ENCODE assay signal across 1 cellular context in the genomic region with DNA sequence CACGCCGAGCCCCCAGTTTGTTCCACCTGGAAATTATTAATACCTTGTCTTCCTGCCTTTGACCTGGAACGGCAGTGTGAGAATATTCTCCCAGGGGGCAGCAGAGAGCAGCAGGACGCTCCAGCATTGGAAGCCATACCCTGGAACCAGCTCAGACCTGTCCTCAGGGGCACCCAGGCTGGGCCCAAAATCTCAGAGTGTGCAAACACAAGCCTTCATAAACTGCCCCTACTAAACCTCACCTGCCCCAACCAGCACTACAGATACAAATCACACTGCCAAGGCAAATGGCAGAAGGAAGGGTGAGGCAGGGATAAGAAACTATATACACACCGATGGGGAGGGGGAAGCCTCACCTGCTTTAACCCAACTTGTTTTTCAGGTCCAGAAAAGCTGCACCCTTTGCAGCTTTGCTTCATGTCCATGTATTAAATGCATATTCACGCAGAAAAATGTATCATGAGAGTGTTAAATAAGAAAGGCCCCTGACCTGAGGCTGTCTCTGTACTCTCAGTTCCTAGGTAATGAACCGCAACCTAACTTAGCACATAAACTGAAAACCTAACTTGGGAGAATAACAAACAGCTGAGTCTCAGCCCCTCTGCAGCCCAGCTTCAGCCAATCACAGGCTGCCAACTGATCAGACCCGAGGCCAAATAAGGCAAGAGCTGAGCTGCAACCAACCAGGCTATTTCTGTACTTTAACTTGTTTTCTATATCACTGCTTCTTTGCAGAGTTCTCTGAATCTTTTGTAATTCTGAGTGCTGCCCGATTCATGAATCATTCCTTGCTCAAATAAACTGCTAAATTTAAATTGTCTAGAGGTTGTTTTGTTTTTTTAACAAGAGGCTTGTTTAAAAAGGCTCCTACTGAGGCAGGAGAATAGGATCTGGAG.
TF ChIP-seq lines count a peak whose summit lies in the region.

No MANE protein-coding gene starts in this region.

TF ChIP-seq in GM12878, 131 proteins besides CTCF, POLR2A, EP300 and RAD21 (continued from another document):
- TF ChIP-seq POU2F2 (IDR thresholded peaks at IDR 0.05; ENCODE audit: borderline replicate concordance, low read depth, low read length) (no peak), TCF7 (IDR thresholded peaks at IDR 0.05; ENCODE audit: borderline replicate concordance) (no peak), GATAD2B (conservative IDR thresholded peaks at IDR 0.05; ENCODE audit: low read depth) (0 out of 2 replicates have a peak, but pooled peaks have one; percentile 39), KLF5 (IDR thresholded peaks at IDR 0.05; ENCODE audit: partially characterized antibody) (no peak), IKZF1 (conservative IDR thresholded peaks at IDR 0.05) (peak; percentile 41; the same call in 1 of the 2 replicates), RBBP5 (conservative IDR thresholded peaks at IDR 0.05) (no peak), IRF4 (IDR thresholded peaks at IDR 0.05; ENCODE audit: low read depth, low read length) (no peak), NBN (IDR thresholded peaks at IDR 0.05) (no peak), NR2F1 (conservative IDR thresholded peaks at IDR 0.05) (0 out of 2 replicates have a peak, but pooled peaks have one; percentile 20), CBFB (IDR thresholded peaks at IDR 0.05; ENCODE audit: low read depth) (no peak), ZSCAN29 (IDR thresholded peaks at IDR 0.05) (no peak), SUPT20H (IDR thresholded peaks at IDR 0.05; ENCODE audit: borderline replicate concordance, control insufficient read depth, low read depth, low read length) (no peak), BMI1 (IDR thresholded peaks at IDR 0.05; ENCODE audit: borderline replicate concordance) (no peak)
- TF ChIP-seq, protein P1, sequence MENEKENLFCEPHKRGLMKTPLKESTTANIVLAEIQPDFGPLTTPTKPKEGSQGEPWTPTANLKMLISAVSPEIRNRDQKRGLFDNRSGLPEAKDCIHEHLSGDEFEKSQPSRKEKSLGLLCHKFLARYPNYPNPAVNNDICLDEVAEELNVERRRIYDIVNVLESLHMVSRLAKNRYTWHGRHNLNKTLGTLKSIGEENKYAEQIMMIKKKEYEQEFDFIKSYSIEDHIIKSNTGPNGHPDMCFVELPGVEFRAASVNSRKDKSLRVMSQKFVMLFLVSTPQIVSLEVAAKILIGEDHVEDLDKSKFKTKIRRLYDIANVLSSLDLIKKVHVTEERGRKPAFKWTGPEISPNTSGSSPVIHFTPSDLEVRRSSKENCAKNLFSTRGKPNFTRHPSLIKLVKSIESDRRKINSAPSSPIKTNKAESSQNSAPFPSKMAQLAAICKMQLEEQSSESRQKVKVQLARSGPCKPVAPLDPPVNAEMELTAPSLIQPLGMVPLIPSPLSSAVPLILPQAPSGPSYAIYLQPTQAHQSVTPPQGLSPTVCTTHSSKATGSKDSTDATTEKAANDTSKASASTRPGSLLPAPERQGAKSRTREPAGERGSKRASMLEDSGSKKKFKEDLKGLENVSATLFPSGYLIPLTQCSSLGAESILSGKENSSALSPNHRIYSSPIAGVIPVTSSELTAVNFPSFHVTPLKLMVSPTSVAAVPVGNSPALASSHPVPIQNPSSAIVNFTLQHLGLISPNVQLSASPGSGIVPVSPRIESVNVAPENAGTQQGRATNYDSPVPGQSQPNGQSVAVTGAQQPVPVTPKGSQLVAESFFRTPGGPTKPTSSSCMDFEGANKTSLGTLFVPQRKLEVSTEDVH (IDR thresholded peaks at IDR 0.05; ENCODE audit: low read depth, partially characterized antibody), result no peak
- TF ChIP-seq, protein P2, sequence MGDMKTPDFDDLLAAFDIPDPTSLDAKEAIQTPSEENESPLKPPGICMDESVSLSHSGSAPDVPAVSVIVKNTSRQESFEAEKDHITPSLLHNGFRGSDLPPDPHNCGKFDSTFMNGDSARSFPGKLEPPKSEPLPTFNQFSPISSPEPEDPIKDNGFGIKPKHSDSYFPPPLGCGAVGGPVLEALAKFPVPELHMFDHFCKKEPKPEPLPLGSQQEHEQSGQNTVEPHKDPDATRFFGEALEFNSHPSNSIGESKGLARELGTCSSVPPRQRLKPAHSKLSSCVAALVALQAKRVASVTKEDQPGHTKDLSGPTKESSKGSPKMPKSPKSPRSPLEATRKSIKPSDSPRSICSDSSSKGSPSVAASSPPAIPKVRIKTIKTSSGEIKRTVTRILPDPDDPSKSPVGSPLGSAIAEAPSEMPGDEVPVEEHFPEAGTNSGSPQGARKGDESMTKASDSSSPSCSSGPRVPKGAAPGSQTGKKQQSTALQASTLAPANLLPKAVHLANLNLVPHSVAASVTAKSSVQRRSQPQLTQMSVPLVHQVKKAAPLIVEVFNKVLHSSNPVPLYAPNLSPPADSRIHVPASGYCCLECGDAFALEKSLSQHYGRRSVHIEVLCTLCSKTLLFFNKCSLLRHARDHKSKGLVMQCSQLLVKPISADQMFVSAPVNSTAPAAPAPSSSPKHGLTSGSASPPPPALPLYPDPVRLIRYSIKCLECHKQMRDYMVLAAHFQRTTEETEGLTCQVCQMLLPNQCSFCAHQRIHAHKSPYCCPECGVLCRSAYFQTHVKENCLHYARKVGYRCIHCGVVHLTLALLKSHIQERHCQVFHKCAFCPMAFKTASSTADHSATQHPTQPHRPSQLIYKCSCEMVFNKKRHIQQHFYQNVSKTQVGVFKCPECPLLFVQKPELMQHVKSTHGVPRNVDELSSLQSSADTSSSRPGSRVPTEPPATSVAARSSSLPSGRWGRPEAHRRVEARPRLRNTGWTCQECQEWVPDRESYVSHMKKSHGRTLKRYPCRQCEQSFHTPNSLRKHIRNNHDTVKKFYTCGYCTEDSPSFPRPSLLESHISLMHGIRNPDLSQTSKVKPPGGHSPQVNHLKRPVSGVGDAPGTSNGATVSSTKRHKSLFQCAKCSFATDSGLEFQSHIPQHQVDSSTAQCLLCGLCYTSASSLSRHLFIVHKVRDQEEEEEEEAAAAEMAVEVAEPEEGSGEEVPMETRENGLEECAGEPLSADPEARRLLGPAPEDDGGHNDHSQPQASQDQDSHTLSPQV (IDR thresholded peaks at IDR 0.05), result no peak
- TF ChIP-seq, protein P3, sequence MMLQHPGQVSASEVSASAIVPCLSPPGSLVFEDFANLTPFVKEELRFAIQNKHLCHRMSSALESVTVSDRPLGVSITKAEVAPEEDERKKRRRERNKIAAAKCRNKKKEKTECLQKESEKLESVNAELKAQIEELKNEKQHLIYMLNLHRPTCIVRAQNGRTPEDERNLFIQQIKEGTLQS (IDR thresholded peaks at IDR 0.05; ENCODE audit: borderline replicate concordance, extremely low read depth, low read depth, low read length), result peak; percentile 20; the same call in 1 of the 2 replicates
- TF ChIP-seq, protein P4, sequence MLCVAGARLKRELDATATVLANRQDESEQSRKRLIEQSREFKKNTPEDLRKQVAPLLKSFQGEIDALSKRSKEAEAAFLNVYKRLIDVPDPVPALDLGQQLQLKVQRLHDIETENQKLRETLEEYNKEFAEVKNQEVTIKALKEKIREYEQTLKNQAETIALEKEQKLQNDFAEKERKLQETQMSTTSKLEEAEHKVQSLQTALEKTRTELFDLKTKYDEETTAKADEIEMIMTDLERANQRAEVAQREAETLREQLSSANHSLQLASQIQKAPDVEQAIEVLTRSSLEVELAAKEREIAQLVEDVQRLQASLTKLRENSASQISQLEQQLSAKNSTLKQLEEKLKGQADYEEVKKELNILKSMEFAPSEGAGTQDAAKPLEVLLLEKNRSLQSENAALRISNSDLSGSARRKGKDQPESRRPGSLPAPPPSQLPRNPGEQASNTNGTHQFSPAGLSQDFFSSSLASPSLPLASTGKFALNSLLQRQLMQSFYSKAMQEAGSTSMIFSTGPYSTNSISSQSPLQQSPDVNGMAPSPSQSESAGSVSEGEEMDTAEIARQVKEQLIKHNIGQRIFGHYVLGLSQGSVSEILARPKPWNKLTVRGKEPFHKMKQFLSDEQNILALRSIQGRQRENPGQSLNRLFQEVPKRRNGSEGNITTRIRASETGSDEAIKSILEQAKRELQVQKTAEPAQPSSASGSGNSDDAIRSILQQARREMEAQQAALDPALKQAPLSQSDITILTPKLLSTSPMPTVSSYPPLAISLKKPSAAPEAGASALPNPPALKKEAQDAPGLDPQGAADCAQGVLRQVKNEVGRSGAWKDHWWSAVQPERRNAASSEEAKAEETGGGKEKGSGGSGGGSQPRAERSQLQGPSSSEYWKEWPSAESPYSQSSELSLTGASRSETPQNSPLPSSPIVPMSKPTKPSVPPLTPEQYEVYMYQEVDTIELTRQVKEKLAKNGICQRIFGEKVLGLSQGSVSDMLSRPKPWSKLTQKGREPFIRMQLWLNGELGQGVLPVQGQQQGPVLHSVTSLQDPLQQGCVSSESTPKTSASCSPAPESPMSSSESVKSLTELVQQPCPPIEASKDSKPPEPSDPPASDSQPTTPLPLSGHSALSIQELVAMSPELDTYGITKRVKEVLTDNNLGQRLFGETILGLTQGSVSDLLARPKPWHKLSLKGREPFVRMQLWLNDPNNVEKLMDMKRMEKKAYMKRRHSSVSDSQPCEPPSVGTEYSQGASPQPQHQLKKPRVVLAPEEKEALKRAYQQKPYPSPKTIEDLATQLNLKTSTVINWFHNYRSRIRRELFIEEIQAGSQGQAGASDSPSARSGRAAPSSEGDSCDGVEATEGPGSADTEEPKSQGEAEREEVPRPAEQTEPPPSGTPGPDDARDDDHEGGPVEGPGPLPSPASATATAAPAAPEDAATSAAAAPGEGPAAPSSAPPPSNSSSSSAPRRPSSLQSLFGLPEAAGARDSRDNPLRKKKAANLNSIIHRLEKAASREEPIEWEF (IDR thresholded peaks at IDR 0.05; ENCODE audit: insufficient replicate concordance, low read depth, low read length), result no peak
- TF ChIP-seq, protein P5, sequence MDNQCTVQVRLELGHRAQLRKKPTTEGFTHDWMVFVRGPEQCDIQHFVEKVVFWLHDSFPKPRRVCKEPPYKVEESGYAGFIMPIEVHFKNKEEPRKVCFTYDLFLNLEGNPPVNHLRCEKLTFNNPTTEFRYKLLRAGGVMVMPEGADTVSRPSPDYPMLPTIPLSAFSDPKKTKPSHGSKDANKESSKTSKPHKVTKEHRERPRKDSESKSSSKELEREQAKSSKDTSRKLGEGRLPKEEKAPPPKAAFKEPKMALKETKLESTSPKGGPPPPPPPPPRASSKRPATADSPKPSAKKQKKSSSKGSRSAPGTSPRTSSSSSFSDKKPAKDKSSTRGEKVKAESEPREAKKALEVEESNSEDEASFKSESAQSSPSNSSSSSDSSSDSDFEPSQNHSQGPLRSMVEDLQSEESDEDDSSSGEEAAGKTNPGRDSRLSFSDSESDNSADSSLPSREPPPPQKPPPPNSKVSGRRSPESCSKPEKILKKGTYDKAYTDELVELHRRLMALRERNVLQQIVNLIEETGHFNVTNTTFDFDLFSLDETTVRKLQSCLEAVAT (IDR thresholded peaks at IDR 0.05), result 0 out of 2 replicates have a peak, but pooled peaks have one; percentile 23
- TF ChIP-seq, protein P6, sequence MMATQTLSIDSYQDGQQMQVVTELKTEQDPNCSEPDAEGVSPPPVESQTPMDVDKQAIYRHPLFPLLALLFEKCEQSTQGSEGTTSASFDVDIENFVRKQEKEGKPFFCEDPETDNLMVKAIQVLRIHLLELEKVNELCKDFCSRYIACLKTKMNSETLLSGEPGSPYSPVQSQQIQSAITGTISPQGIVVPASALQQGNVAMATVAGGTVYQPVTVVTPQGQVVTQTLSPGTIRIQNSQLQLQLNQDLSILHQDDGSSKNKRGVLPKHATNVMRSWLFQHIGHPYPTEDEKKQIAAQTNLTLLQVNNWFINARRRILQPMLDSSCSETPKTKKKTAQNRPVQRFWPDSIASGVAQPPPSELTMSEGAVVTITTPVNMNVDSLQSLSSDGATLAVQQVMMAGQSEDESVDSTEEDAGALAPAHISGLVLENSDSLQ (IDR thresholded peaks at IDR 0.05), result no peak
